In the genomic region with DNA sequence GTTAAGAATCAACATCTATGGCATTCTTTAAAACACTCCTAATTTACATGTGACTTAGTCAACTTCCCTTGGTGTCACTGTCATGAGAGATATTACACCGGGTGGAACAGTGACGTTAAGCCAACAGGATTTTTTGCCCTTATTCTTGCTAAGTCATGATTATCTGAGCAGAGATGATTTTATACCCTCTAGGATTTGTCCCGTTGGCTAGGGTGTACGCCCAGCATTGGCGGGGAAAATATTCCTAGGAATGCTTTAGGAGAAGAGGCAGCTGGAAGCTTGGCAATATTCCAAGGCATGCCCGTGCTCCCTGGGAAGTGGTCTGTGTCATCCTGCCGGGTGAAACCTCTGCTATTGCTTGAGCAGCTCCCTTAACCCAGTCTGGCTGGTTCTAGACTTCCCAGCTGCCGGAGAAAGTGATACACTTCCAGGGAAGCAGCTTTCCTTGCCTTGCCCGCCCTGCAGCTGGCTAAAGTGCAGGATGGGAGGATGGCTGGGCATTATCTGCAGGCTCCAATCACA, we compare ENCODE assay signal across 21 cellular contexts. TPM values are rescaled to one million over a fixed set of nuclear protein-coding genes. Genes with fewer than 3 reads are reported as not detected.
DNase-seq lines count a peak whose midpoint lies in the region; ATAC-seq and TF ChIP-seq lines count a peak whose summit lies in the region.
"Had no signal": no experiment of that assay in that cellular context is flagged by ENCODE, and none has a peak within 500 bp of the region (broad histone marks: within the 10 kb centered on the region; RNA-seq: fewer than 3 reads in every experiment).

No MANE protein-coding gene starts in this region.

- CTCF ChIA-PET in activated CD4-positive, alpha-beta memory T cell treated with anti-CD3 and anti-CD28 coated beads, Interleukin-2, amount 10 ng/mL, durations not matched to agents 7 days and 5 days (lab: Charles Lee), result no interaction called here

- H3K4me1 Mint-ChIP-seq in stimulated activated naive CD8-positive, alpha-beta T cell treated with anti-CD3 and anti-CD28 coated beads, Interleukin-15, Interleukin-2, amounts not matched to agents 100 ng/mL and 50 ng/mL, for 24 hours (ENCODE audit: low read depth), result no peaks in the 10 kb centered on the region
- H3K4me1 Mint-ChIP-seq in stimulated activated naive CD8-positive, alpha-beta T cell treated with anti-CD3 and anti-CD28 coated beads, Interleukin-15, amount 100 ng/mL, for 72 hours, result no peaks in the 10 kb centered on the region
- H3K4me1 Mint-ChIP-seq in activated CD4-positive, alpha-beta memory T cell treated with anti-CD3 and anti-CD28 coated beads, Interleukin-2, amount 10 ng/mL, durations not matched to agents 7 days and 5 days, result peaks cover 25% of the 10 kb centered on the region
- H3K4me1 Mint-ChIP-seq: endodermal cell had no signal

- H3K9me3 Mint-ChIP-seq in stimulated activated naive CD8-positive, alpha-beta T cell treated with anti-CD3 and anti-CD28 coated beads, Interleukin-15, Interleukin-2, amounts not matched to agents 100 ng/mL and 50 ng/mL, for 24 hours, result no peaks in the 10 kb centered on the region
- H3K9me3 Mint-ChIP-seq in stimulated activated naive CD8-positive, alpha-beta T cell treated with anti-CD3 and anti-CD28 coated beads, Interleukin-15, amount 100 ng/mL, for 72 hours, result no peaks in the 10 kb centered on the region
- no peaks in the 10 kb centered on the region for H3K9me3 Mint-ChIP-seq in activated CD4-positive, alpha-beta memory T cell treated with anti-CD3 and anti-CD28 coated beads, Interleukin-2, amount 10 ng/mL, durations not matched to agents 7 days and 5 days
- H3K9me3 Mint-ChIP-seq: endodermal cell; T-helper 2 cell treated with Interferon-gamma antibody and Interleukin-4, amounts not matched to agents 5 μg/mL and 100 μg/mL, for 36 hours had no signal

- peak overlapping the region; percentile 37 for H3K27ac Mint-ChIP-seq in stimulated activated naive CD8-positive, alpha-beta T cell treated with anti-CD3 and anti-CD28 coated beads, Interleukin-15, Interleukin-2, amounts not matched to agents 100 ng/mL and 50 ng/mL, for 24 hours
- peak overlapping the region in 1 of 2 donors; percentile 51 for H3K27ac Mint-ChIP-seq in stimulated activated naive CD8-positive, alpha-beta T cell treated with anti-CD3 and anti-CD28 coated beads, Interleukin-15, amount 100 ng/mL, for 72 hours
- H3K27ac Mint-ChIP-seq in activated CD4-positive, alpha-beta memory T cell treated with anti-CD3 and anti-CD28 coated beads, Interleukin-2, amount 10 ng/mL, durations not matched to agents 7 days and 5 days, result no peak overlapping the region
- H3K27ac Mint-ChIP-seq: endodermal cell; T-helper 2 cell treated with Interferon-gamma antibody and Interleukin-4, amounts not matched to agents 5 μg/mL and 100 μg/mL, for 36 hours had no signal

- no peak for ATAC-seq in stimulated activated naive CD8-positive, alpha-beta T cell treated with anti-CD3 and anti-CD28 coated beads, Interleukin-15, amount 100 ng/mL, for 72 hours
- ATAC-seq in GM18511 (IDR thresholded peaks at IDR 0.05; ENCODE audit: unreplicated experiment) (no peak), HG03571 (IDR thresholded peaks at IDR 0.05; ENCODE audit: unreplicated experiment) (no peak), GM18907 (IDR thresholded peaks at IDR 0.05; ENCODE audit: unreplicated experiment) (no peak)
- ATAC-seq: psoas muscle had no signal

- no peaks in the 10 kb centered on the region for H3K27me3 Mint-ChIP-seq in stimulated activated naive CD8-positive, alpha-beta T cell treated with anti-CD3 and anti-CD28 coated beads, Interleukin-15, Interleukin-2, amounts not matched to agents 100 ng/mL and 50 ng/mL, for 24 hours
- H3K27me3 Mint-ChIP-seq in stimulated activated naive CD8-positive, alpha-beta T cell treated with anti-CD3 and anti-CD28 coated beads, Interleukin-15, amount 100 ng/mL, for 72 hours, result no peaks in the 10 kb centered on the region
- no peaks in the 10 kb centered on the region for H3K27me3 Mint-ChIP-seq in activated CD4-positive, alpha-beta memory T cell treated with anti-CD3 and anti-CD28 coated beads, Interleukin-2, amount 10 ng/mL, durations not matched to agents 7 days and 5 days
- H3K27me3 Mint-ChIP-seq: B cell had no signal

- no peak overlapping the region for H3K4me3 Mint-ChIP-seq in stimulated activated naive CD8-positive, alpha-beta T cell treated with anti-CD3 and anti-CD28 coated beads, Interleukin-15, Interleukin-2, amounts not matched to agents 100 ng/mL and 50 ng/mL, for 24 hours
- no peak overlapping the region for H3K4me3 Mint-ChIP-seq in stimulated activated naive CD8-positive, alpha-beta T cell treated with anti-CD3 and anti-CD28 coated beads, Interleukin-15, amount 100 ng/mL, for 72 hours
- H3K4me3 Mint-ChIP-seq in activated CD4-positive, alpha-beta memory T cell treated with anti-CD3 and anti-CD28 coated beads, Interleukin-2, amount 10 ng/mL, durations not matched to agents 7 days and 5 days, result no peak overlapping the region
- H3K4me3 Mint-ChIP-seq: B cell; endodermal cell; T-helper 2 cell treated with Interferon-gamma antibody and Interleukin-4, amounts not matched to agents 5 μg/mL and 100 μg/mL, for 36 hours had no signal

- H3K36me3 Mint-ChIP-seq in stimulated activated naive CD8-positive, alpha-beta T cell treated with anti-CD3 and anti-CD28 coated beads, Interleukin-15, Interleukin-2, amounts not matched to agents 100 ng/mL and 50 ng/mL, for 24 hours (ENCODE audit: low read depth), result peaks cover 79% of the 10 kb centered on the region
- peaks cover 95% of the 10 kb centered on the region for H3K36me3 Mint-ChIP-seq in activated CD4-positive, alpha-beta memory T cell treated with anti-CD3 and anti-CD28 coated beads, Interleukin-2, amount 10 ng/mL, durations not matched to agents 7 days and 5 days (ENCODE audit: low read depth)

- no peak for TF ChIP-seq CTCF in VCaP (conservative IDR thresholded peaks at IDR 0.05)

- peak overlapping the region; percentile 38 for H3K27ac ChIP-seq in VCaP
- H3K27ac ChIP-seq: psoas muscle, tibial nerve had no signal

- no peak for DNase-seq in stimulated activated naive CD8-positive, alpha-beta T cell treated with anti-CD3 and anti-CD28 coated beads, Interleukin-15, amount 100 ng/mL, for 72 hours
- DNase-seq in kidney tubule cell (ENCODE audit: low spot score), result peak; percentile 48
- no peak for DNase-seq in activated CD4-positive, alpha-beta memory T cell treated with anti-CD3 and anti-CD28 coated beads, Interleukin-2, amount 10 ng/mL, durations not matched to agents 7 days and 5 days
- DNase-seq: activated CD4-positive, alpha-beta T cell treated with anti-CD3 and anti-CD28 coated beads, Interleukin-2, amount 50 U/mL, for 1 hour; activated effector memory CD4-positive, alpha-beta T cell treated with Interleukin-2 at 50 U/mL for 16 hours; DND-41; endodermal cell; glutamatergic neuron; NCI-H1092 treated with DMSO at 0.1 percent for 48 hours; NCI-H510A treated with DMSO at 0.1 percent for 48 hours; psoas muscle; RPMI8226 had no signal

- POLR2A ChIA-PET in activated CD4-positive, alpha-beta memory T cell treated with anti-CD3 and anti-CD28 coated beads, Interleukin-2, amount 10 ng/mL, durations not matched to agents 7 days and 5 days (lab: Charles Lee), result interaction anchor here (1.0 kb wide), 1 partner anchor 21 kb away, joined by 3 read pairs; no protein-coding TSS in a partner anchor

RNA-seq across cellular contexts. Expression of a gene that starts 16.2 kb away (rescaled TPM):
- total RNA-seq in activated CD4-positive, alpha-beta memory T cell treated with anti-CD3 and anti-CD28 coated beads, Interleukin-2, amount 10 ng/mL, durations not matched to agents 7 days and 5 days, result not detected
- total RNA-seq: B cell, HT-29, tibial nerve had no signal

RNA-seq across cellular contexts. Expression of a gene that starts 24.2 kb away (rescaled TPM):
- total RNA-seq in activated CD4-positive, alpha-beta memory T cell treated with anti-CD3 and anti-CD28 coated beads, Interleukin-2, amount 10 ng/mL, durations not matched to agents 7 days and 5 days, result 100 to 1,000 TPM; 377 to 398 TPM

RNA-seq across cellular contexts. Expression of a gene that starts 25.3 kb away (rescaled TPM):
- 100 to 1,000 TPM; 118 to 122 TPM for total RNA-seq in activated CD4-positive, alpha-beta memory T cell treated with anti-CD3 and anti-CD28 coated beads, Interleukin-2, amount 10 ng/mL, durations not matched to agents 7 days and 5 days
